Comparison of ENCODE assay signal across 1 cellular context in the genomic region with DNA sequence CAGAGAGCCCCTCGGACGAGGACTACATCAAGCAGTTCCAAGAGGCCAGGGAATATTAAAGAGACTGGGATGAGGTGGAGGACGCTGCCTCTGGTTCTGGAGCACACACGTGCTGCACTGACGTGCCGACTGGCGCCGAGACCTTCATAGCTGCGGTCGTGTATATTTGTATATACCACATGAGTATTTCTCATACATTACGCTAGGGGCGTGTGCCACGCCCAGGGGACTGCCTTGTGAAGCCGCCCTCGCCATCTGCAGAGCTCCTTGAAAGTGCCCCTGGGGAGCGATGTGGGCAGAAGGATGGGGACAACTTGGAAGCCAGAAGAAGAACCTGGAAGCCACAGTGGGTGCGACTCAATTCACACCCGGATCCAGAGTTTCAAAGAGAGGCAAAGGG.
TF ChIP-seq lines count a peak whose summit lies in the region.

No MANE protein-coding gene starts in this region.

TF ChIP-seq in SK-N-SH, 30 proteins besides CTCF, POLR2A, EP300 and RAD21 (continued from another document):
- TF ChIP-seq, protein P1, sequence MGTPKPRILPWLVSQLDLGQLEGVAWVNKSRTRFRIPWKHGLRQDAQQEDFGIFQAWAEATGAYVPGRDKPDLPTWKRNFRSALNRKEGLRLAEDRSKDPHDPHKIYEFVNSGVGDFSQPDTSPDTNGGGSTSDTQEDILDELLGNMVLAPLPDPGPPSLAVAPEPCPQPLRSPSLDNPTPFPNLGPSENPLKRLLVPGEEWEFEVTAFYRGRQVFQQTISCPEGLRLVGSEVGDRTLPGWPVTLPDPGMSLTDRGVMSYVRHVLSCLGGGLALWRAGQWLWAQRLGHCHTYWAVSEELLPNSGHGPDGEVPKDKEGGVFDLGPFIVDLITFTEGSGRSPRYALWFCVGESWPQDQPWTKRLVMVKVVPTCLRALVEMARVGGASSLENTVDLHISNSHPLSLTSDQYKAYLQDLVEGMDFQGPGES (IDR thresholded peaks at IDR 0.05; ENCODE audit: low read depth, low read length): no peak
- no peak for TF ChIP-seq RCOR1 (IDR thresholded peaks at IDR 0.05; ENCODE audit: low read length)
- TF ChIP-seq, protein P2, sequence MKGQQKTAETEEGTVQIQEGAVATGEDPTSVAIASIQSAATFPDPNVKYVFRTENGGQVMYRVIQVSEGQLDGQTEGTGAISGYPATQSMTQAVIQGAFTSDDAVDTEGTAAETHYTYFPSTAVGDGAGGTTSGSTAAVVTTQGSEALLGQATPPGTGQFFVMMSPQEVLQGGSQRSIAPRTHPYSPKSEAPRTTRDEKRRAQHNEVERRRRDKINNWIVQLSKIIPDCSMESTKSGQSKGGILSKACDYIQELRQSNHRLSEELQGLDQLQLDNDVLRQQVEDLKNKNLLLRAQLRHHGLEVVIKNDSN (IDR thresholded peaks at IDR 0.05; ENCODE audit: borderline replicate concordance, low read depth): no peak
- TF ChIP-seq, protein P3, sequence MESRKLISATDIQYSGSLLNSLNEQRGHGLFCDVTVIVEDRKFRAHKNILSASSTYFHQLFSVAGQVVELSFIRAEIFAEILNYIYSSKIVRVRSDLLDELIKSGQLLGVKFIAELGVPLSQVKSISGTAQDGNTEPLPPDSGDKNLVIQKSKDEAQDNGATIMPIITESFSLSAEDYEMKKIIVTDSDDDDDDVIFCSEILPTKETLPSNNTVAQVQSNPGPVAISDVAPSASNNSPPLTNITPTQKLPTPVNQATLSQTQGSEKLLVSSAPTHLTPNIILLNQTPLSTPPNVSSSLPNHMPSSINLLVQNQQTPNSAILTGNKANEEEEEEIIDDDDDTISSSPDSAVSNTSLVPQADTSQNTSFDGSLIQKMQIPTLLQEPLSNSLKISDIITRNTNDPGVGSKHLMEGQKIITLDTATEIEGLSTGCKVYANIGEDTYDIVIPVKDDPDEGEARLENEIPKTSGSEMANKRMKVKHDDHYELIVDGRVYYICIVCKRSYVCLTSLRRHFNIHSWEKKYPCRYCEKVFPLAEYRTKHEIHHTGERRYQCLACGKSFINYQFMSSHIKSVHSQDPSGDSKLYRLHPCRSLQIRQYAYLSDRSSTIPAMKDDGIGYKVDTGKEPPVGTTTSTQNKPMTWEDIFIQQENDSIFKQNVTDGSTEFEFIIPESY (IDR thresholded peaks at IDR 0.05; ENCODE audit: borderline replicate concordance, low read depth): no peak
- no peak for TF ChIP-seq FOSL2 (IDR thresholded peaks at IDR 0.05; ENCODE audit: borderline replicate concordance, low read depth)
- TF ChIP-seq NRF1 (IDR thresholded peaks at IDR 0.05; ENCODE audit: low read depth, low read length): no peak
